Comparison of ENCODE assay signal across 8 cellular contexts in the genomic region with DNA sequence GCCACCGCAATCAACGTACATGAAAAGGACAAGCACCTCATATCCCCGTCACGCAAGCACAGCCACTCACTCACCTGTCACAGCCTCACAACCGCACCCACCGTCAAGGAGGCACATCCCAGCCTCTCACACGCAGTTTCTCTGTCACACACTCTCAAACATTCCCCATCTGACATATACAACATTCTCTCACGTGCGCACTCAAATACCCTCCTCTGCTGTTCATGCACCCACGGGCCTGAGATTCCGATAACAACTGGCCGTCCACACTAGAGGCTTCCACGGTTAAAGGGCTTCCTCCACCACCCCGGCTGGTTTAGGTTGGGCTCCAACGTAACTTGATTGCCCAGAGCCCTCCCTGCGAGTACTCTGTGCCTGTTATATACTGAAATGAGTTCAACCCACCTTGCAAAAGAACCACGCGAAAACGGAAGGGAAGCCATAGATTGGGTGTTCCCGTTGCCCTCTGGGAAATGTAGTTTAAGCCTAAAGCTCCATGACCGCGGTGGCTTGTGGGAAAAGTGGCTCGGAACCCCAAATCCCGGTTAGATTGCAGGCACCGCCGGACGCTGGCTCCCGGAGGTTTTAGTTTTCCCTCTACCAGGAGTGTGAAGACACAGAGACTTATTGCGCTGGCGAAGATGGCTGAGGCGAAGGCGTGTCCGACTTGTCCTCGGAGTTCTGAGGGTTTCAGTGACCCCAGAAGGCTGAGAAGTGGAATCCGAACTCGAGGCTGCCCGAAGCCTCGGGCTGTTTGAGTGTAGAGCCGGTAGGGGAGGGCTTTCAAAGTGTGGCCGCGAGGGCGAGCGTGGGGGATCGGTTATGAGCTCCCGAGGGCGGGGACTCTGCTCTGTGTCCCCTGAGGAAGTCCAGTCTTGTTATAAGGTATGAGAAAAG. TPM values are rescaled to one million over a fixed set of nuclear protein-coding genes. Genes with fewer than 3 reads are reported as not detected.
DNase-seq lines count a peak whose midpoint lies in the region; ATAC-seq and TF ChIP-seq lines count a peak whose summit lies in the region.

A gene (minus strand): TSS at position 448 of the 897 bp plus-strand sequence. CDS start 5,857 bp downstream, outside the sequence.

- H3K9me3 ChIP-seq in duodenal mucosa (ENCODE audit: control insufficient read depth in 1 of 2, low read length in 2 of 2) (peaks cover 0 to 2% of the 10 kb centered on the region in 2 donors), right lobe of liver (peaks cover 0 to 4% (median 0%) of the 10 kb centered on the region in 4 donors)

- peaks cover 7 to 9% of the 10 kb centered on the region in 2 donors for H3K4me1 ChIP-seq in duodenal mucosa (ENCODE audit: control insufficient read depth in 1 of 2, insufficient read depth in 2 of 2, low read length in 2 of 2)
- H3K4me1 ChIP-seq in right lobe of liver, result no peaks in the 10 kb centered on the region

- WGBS in right lobe of liver (ENCODE audit: insufficient coverage, low coverage, low lambda C conversion rate, missing lambda C conversion rate), result under 1% methylated on average over 46 of the region's 46 CpGs

- H3K27ac ChIP-seq in duodenal mucosa (ENCODE audit: low read depth, low read length) (peak within 1 kb of the TSS; percentile 67), right lobe of liver (peak within 1 kb of the TSS; percentile 58 to 73 (median 59))

- H3K36me3 ChIP-seq in duodenal mucosa (ENCODE audit: control insufficient read depth in 1 of 2, insufficient read depth in 2 of 2, low read length in 2 of 2) (no peaks in the 10 kb centered on the region), right lobe of liver (no peaks in the 10 kb centered on the region)

- TF ChIP-seq POLR2A in right lobe of liver (IDR thresholded peaks at IDR 0.05), result peak; percentile 70

- peak within 1 kb of the TSS; percentile 90 to 99 for H3K4me3 ChIP-seq in duodenal mucosa (ENCODE audit: low read depth in 1 of 2, low read length in 2 of 2)
- peak within 1 kb of the TSS; percentile 60 to 88 (median 74) for H3K4me3 ChIP-seq in right lobe of liver

- H3K27me3 ChIP-seq in duodenal mucosa (ENCODE audit: control insufficient read depth in 1 of 2, insufficient read depth in 2 of 2, low read length in 2 of 2), result no peaks in the 10 kb centered on the region
- H3K27me3 ChIP-seq in right lobe of liver, result no peaks in the 10 kb centered on the region

- peak; percentile 71 for ATAC-seq in GM19328 (IDR thresholded peaks at IDR 0.05; ENCODE audit: unreplicated experiment)
- ATAC-seq in HG03521 (IDR thresholded peaks at IDR 0.05; ENCODE audit: unreplicated experiment), result peak; percentile 64
- peak; percentile 98 to 99 (median 99) for ATAC-seq in right lobe of liver

- DNase-seq in C1 segment of cervical spinal cord (lab: John Stamatoyannopoulos, UW) (peak; percentile 33 to 85 (median 79)), NCI-H774 (lab: John Stamatoyannopoulos, UW) (peak; percentile 78), right lobe of liver (peak; percentile 83 to 89 (median 86))
- DNase-seq in activated CD4-positive, alpha-beta T cell treated with anti-CD3 and anti-CD28 coated beads, Interleukin-2, amount 50 U/mL, for 48 hours, result peak; percentile 79 to 86
- DNase-seq in stimulated activated CD4-positive, alpha-beta T cell treated with anti-CD3 and anti-CD28 coated beads, Interleukin-4, amount 100 ng/mL, for 24 hours, result peak; percentile 83

- TF ChIP-seq CTCF in right lobe of liver (IDR thresholded peaks at IDR 0.05), result peak in 3 of 4 donors; percentile 13 to 17 (median 15)

- peak within 1 kb of the TSS; percentile 84 to 93 for H3K9ac ChIP-seq in duodenal mucosa (ENCODE audit: low read depth in 1 of 2, low read length in 2 of 2)

- intact Hi-C loops in right lobe of liver (cut with DNase I), result no loop called here

RNA-seq across cellular contexts. Expression of the gene that starts here (rescaled TPM):
- total RNA-seq in right lobe of liver, result 1 to 10 TPM; 1.9 to 7.1 (median 3.3) TPM

Comparison
In these comparisons a context has a peak if more than half of its experiments do, and no peak if none do; other contexts are left out.
1. Peak in every context shown above with its lines: DNase-seq, ATAC-seq, H3K4me3 ChIP-seq and H3K27ac ChIP-seq.